ENCODE assay signal across 19 cellular contexts in the genomic region with DNA sequence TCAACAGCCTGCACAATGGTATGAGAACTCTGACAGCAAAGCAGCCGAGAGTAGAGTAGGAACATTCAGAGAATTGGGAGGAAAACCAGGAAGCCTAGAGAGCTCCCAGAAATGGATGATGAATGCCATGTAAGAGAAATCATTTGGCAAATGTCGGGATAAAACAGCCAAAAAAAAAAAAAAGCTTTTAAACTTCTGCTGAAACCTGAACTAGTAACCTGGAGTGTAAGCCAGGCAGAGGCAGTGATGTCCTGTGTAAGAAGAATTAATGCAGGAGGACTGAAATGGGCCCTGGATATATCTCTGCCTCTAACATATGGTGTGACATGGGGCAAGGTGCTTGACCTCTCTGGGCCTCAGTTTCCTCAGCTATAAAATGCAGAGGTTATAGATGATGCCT. TPM values are rescaled to one million over a fixed set of nuclear protein-coding genes. Genes with fewer than 3 reads are reported as not detected.
DNase-seq lines count a peak whose midpoint lies in the region; ATAC-seq and TF ChIP-seq lines count a peak whose summit lies in the region.
"Had no signal": no experiment of that assay in that cellular context is flagged by ENCODE, and none has a peak within 500 bp of the region (broad histone marks: within the 10 kb centered on the region; RNA-seq: fewer than 3 reads in every experiment).

No MANE protein-coding gene starts in this region.

- no peaks in the 10 kb centered on the region for H3K4me1 Mint-ChIP-seq in CD14-positive monocyte
- H3K4me1 Mint-ChIP-seq: central memory CD8-positive, alpha-beta T cell had no signal

- no peak for TF ChIP-seq CTCF in heart right ventricle (IDR thresholded peaks at IDR 0.05)
- TF ChIP-seq CTCF in fibroblast of the aortic adventitia (IDR thresholded peaks at IDR 0.05; ENCODE audit: insufficient read depth, low read length), result no peak
- TF ChIP-seq CTCF in CD14-positive monocyte (IDR thresholded peaks at IDR 0.05), result no peak

- peak overlapping the region; percentile 27 to 89 (median 86) for H3K27ac ChIP-seq in heart right ventricle
- H3K27ac ChIP-seq in rectal smooth muscle tissue (ENCODE audit: low read depth, low read length), result peak overlapping the region; percentile 58
- H3K27ac ChIP-seq: KMS-11, right lobe of liver, SJSA1 had no signal

- H3K4me3 ChIP-seq in heart right ventricle (no peak overlapping the region), fibroblast of the aortic adventitia (ENCODE audit: low read depth, low read length) (no peak overlapping the region), rectal smooth muscle tissue (ENCODE audit: low read length) (no peak overlapping the region)
- H3K4me3 ChIP-seq: mucosa of descending colon, right lobe of liver, SJSA1 had no signal

- intact Hi-C loops in heart right ventricle (cut with DNase I) (loop anchor here in 3 of 10 donors (2.0 to 10.0 kb wide), 4 partner anchors 26 to 330 kb away; partner anchors contain the start of genes FSTL1 (in 1 of the 3) and GSK3B (in 1 of the 3)), cardiac septum (cut with DNase I) (no loop called here), CD14-positive monocyte (cut with micrococcal nuclease) (loop anchor here in 1 of 2 donors (10.0 kb wide), 1 partner anchor 130 kb away; no protein-coding TSS in a partner anchor)

- H3K9ac ChIP-seq in rectal smooth muscle tissue (ENCODE audit: low read length), result no peak overlapping the region
- H3K9ac ChIP-seq: KMS-11 had no signal

- H3K27ac Mint-ChIP-seq in CD14-positive monocyte, result no peak overlapping the region
- H3K27ac Mint-ChIP-seq: activated naive CD8-positive, alpha-beta T cell treated with anti-CD3 and anti-CD28 coated beads, Interleukin-2, amount 10 ng/mL, durations not matched to agents 7 days and 5 days; effector memory CD8-positive, alpha-beta T cell had no signal

- peaks cover 0 to 29% (median 0%) of the 10 kb centered on the region in 9 donors for H3K36me3 ChIP-seq in heart right ventricle
- H3K36me3 ChIP-seq in rectal smooth muscle tissue (ENCODE audit: control insufficient read depth, insufficient read depth, low read length), result peaks cover 3% of the 10 kb centered on the region
- H3K36me3 ChIP-seq: right lobe of liver had no signal

- H3K27me3 ChIP-seq in heart right ventricle, result no peaks in the 10 kb centered on the region
- no peaks in the 10 kb centered on the region for H3K27me3 ChIP-seq in rectal smooth muscle tissue (ENCODE audit: control insufficient read depth, insufficient read depth, low read length)
- H3K27me3 ChIP-seq: right lobe of liver, SJSA1 had no signal

- DNase-seq in heart right ventricle, result no peak
- DNase-seq in cardiac septum (ENCODE audit: low spot score), result no peak
- peak; percentile 76 for DNase-seq in fibroblast of the aortic adventitia (ENCODE audit: low read depth)
- no peak for DNase-seq in CD14-positive monocyte (ENCODE audit: low spot score)
- DNase-seq in NCI-H345 (lab: John Stamatoyannopoulos, UW), result no peak
- DNase-seq in KG1 (lab: John Stamatoyannopoulos, UW), result no peak
- DNase-seq: activated CD4-positive, CD25-positive, alpha-beta regulatory T cell treated with anti-CD3 and anti-CD28 coated beads, Interleukin-2, amount 50 U/mL, for 72 hours; activated naive CD8-positive, alpha-beta T cell treated with anti-CD3 and anti-CD28 coated beads, Interleukin-2, amount 10 ng/mL, durations not matched to agents 7 days and 5 days; effector memory CD8-positive, alpha-beta T cell; mucosa of descending colon; NCI-H1048; right lobe of liver; stimulated activated CD4-positive, alpha-beta T cell treated with anti-CD3 and anti-CD28 coated beads, Interleukin-1b, Interleukin-23, amount 100 ng/mL, for 48 hours; T1000 had no signal

- 46 to 50% methylated on average over 2 of the region's 2 CpGs for WGBS in heart right ventricle, 2 donors

- H3K4me3 Mint-ChIP-seq in CD14-positive monocyte, result no peak overlapping the region
- H3K4me3 Mint-ChIP-seq: activated naive CD8-positive, alpha-beta T cell treated with anti-CD3 and anti-CD28 coated beads, Interleukin-2, amount 10 ng/mL, durations not matched to agents 7 days and 5 days; central memory CD8-positive, alpha-beta T cell; effector memory CD8-positive, alpha-beta T cell had no signal

- ATAC-seq in heart right ventricle (peak in 1 of 8 donors; percentile 19), HG02759 (IDR thresholded peaks at IDR 0.05; ENCODE audit: unreplicated experiment) (no peak)
- ATAC-seq: effector memory CD8-positive, alpha-beta T cell; mucosa of descending colon had no signal

- no peaks in the 10 kb centered on the region for H3K36me3 Mint-ChIP-seq in CD14-positive monocyte
- H3K36me3 Mint-ChIP-seq: activated naive CD8-positive, alpha-beta T cell treated with anti-CD3 and anti-CD28 coated beads, Interleukin-2, amount 10 ng/mL, durations not matched to agents 7 days and 5 days had no signal

- peaks cover 0 to 2% (median 1%) of the 10 kb centered on the region in 3 donors for H3K27me3 Mint-ChIP-seq in CD14-positive monocyte (ENCODE audit: low read depth in 3 of 3)

- H3K4me1 ChIP-seq in heart right ventricle (peaks cover 26 to 100% (median 95%) of the 10 kb centered on the region in 9 donors), rectal smooth muscle tissue (ENCODE audit: control insufficient read depth, insufficient read depth, low read length) (peaks cover 70% of the 10 kb centered on the region)

- H3K9me3 ChIP-seq in heart right ventricle, result no peaks in the 10 kb centered on the region
- H3K9me3 ChIP-seq: mucosa of descending colon, right lobe of liver, SJSA1 had no signal

- H3K9me3 Mint-ChIP-seq in CD14-positive monocyte, result no peaks in the 10 kb centered on the region
- H3K9me3 Mint-ChIP-seq: activated naive CD8-positive, alpha-beta T cell treated with anti-CD3 and anti-CD28 coated beads, Interleukin-2, amount 10 ng/mL, durations not matched to agents 7 days and 5 days; central memory CD8-positive, alpha-beta T cell; effector memory CD8-positive, alpha-beta T cell had no signal

RNA-seq across cellular contexts. Expression of gene FSTL1, which starts 25.6 kb away (rescaled TPM):
- total RNA-seq in heart right ventricle, result 100 to 1,000 TPM; 100 to 346 (median 213) TPM
- polyA plus RNA-seq in heart right ventricle, result 10 to 100 TPM; 54.4 to 88.5 TPM
- 140 TPM for total RNA-seq in cardiac septum
- total RNA-seq in fibroblast of the aortic adventitia (ENCODE audit: low replicate concordance), result 765 and 870 TPM in 2 replicates
- under 1 TPM; 0.13 to 0.44 TPM for polyA plus RNA-seq in CD14-positive monocyte
